ENCODE assay signal across 1 cellular context in genomic region chr15:98286831-98287230, GRCh38.
TF ChIP-seq lines count a peak whose summit lies in the region.

No MANE protein-coding gene starts in this region.

TF ChIP-seq in GM23338, 12 proteins besides CTCF, POLR2A, EP300 and RAD21 (continued from another document):
- TF ChIP-seq ZNF462 (CRISPR knock-in tag; IDR thresholded peaks at IDR 0.05): no peak
